In the genomic region with DNA sequence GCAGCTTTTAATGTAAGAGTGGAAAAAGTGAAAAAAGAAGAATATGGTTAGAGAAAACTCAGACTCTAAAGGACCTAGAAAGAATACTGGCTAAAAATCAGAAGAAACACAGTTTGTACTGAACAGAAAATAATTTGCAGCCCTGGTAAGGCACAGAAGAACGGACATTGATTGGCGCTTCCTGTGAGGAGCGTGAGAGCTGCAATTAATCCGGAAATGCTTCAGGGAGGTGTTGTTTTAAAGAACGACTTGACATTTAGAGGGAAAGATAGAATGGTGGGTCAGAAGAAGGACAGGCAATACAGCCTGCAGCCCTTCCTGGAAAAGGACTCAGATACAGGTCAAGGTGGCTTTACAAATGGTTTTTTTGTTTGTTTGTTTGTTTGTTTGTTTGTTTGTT, we compare ENCODE assay signal across 18 cellular contexts.
DNase-seq lines count a peak whose midpoint lies in the region; ATAC-seq and TF ChIP-seq lines count a peak whose summit lies in the region.
"Had no signal": no experiment of that assay in that cellular context is flagged by ENCODE, and none has a peak within 500 bp of the region (broad histone marks: within the 10 kb centered on the region; RNA-seq: fewer than 3 reads in every experiment).

No MANE protein-coding gene starts in this region.

- H3K27me3 ChIP-seq in A673 (replicated peaks; ENCODE audit: insufficient read depth, low read depth, low read length, poor library complexity) (no peaks in the 10 kb centered on the region), mesenchymal stem cell (ENCODE audit: control insufficient read depth in 1 of 2, insufficient read depth in 1 of 2, low read length in 2 of 2) (no peaks in the 10 kb centered on the region), dorsolateral prefrontal cortex (no peaks in the 10 kb centered on the region)
- H3K27me3 ChIP-seq: BLaER1 had no signal

- H3K9me3 Mint-ChIP-seq in chondrocyte (ENCODE audit: low read depth) (peaks cover 6% of the 10 kb centered on the region), nephron progenitor cell (peaks cover 21% of the 10 kb centered on the region)
- peaks cover 2 to 3% of the 10 kb centered on the region in 2 donors for H3K9me3 Mint-ChIP-seq in stimulated activated naive B cell treated with anti-CD40 and anti-IgM and Interleukin-4, amounts not matched to agents 10 μg/mL and 1 μg/mL and 100 μg/mL, for 72 hours
- H3K9me3 Mint-ChIP-seq: GM23338 had no signal

- ATAC-seq in stimulated activated naive B cell treated with anti-CD40 and anti-IgM and Interleukin-4, amounts not matched to agents 10 μg/mL and 1 μg/mL and 100 μg/mL, for 72 hours (replicated peaks): no peak
- ATAC-seq: GM23338 had no signal

- no peak overlapping the region for H3K14ac ChIP-seq in mesenchymal stem cell (ENCODE audit: low read length in 2 of 2)

- H3K36me3 ChIP-seq in A673 (ENCODE audit: insufficient read depth, low read length, poor library complexity, severe bottlenecking) (no peaks in the 10 kb centered on the region), mesenchymal stem cell (ENCODE audit: control insufficient read depth in 1 of 2, insufficient read depth in 2 of 2, low read depth in 1 of 2, low read length in 2 of 2) (no peaks in the 10 kb centered on the region)
- H3K36me3 ChIP-seq: BLaER1 had no signal

- H2AFZ ChIP-seq in mesenchymal stem cell (ENCODE audit: low read depth, low read length): no peak overlapping the region

- H2AK5ac ChIP-seq in mesenchymal stem cell (ENCODE audit: low read length, severe bottlenecking): no peak overlapping the region

- DNase-seq in A673 (ENCODE audit: low spot score) (peak; percentile 53), chondrocyte (ENCODE audit: low spot score) (no peak), mesenchymal stem cell (no peak), nephron progenitor cell (no peak), dorsolateral prefrontal cortex (no peak), LoVo (ENCODE audit: low spot score) (no peak), amygdala (lab: John Stamatoyannopoulos, UW) (no peak)
- no peak for DNase-seq in stimulated activated naive B cell treated with anti-CD40 and anti-IgM and Interleukin-4, amounts not matched to agents 10 μg/mL and 1 μg/mL and 100 μg/mL, for 72 hours
- DNase-seq: AML-193; Caco-2; CD8-positive, alpha-beta memory T cell; DMS53; GF-D8; H7; IMR-90 had no signal

- H4K8ac ChIP-seq in mesenchymal stem cell (ENCODE audit: low read length): peak overlapping the region; percentile 64

- H2BK15ac ChIP-seq in mesenchymal stem cell (ENCODE audit: low read depth, poor library complexity, severe bottlenecking): no peak overlapping the region

- no peaks in the 10 kb centered on the region for H3K27me3 Mint-ChIP-seq in chondrocyte (ENCODE audit: low read depth)
- peaks cover 4% of the 10 kb centered on the region for H3K27me3 Mint-ChIP-seq in nephron progenitor cell (ENCODE audit: low read depth, poor library complexity)
- peaks cover 5 to 14% of the 10 kb centered on the region in 2 donors for H3K27me3 Mint-ChIP-seq in stimulated activated naive B cell treated with anti-CD40 and anti-IgM and Interleukin-4, amounts not matched to agents 10 μg/mL and 1 μg/mL and 100 μg/mL, for 72 hours

- no peak overlapping the region for H2BK5ac ChIP-seq in mesenchymal stem cell (ENCODE audit: low read depth, low read length, poor library complexity, severe bottlenecking)

- H3K4me3 ChIP-seq in A673 (ENCODE audit: low read depth, low read length, poor library complexity, severe bottlenecking) (no peak overlapping the region), mesenchymal stem cell (ENCODE audit: insufficient read depth in 1 of 2, low read depth in 1 of 2, low read length in 2 of 2) (no peak overlapping the region), dorsolateral prefrontal cortex (no peak overlapping the region)
- H3K4me3 ChIP-seq: BLaER1, GM23338 had no signal

- H3K4me2 ChIP-seq in mesenchymal stem cell (ENCODE audit: low read length, poor library complexity, severe bottlenecking): no peak overlapping the region
- H3K4me2 ChIP-seq: BLaER1, GM23338 had no signal

- H3K4me1 ChIP-seq in A673 (ENCODE audit: insufficient read depth, low read length, poor library complexity, severe bottlenecking) (peaks cover 10% of the 10 kb centered on the region), mesenchymal stem cell (ENCODE audit: control insufficient read depth, insufficient read depth, low read depth, low read length) (peaks cover 8% of the 10 kb centered on the region)
- H3K4me1 ChIP-seq: BLaER1 had no signal

- H3K27ac Mint-ChIP-seq in chondrocyte (ENCODE audit: unreplicated experiment): peak overlapping the region; percentile 33
- peak overlapping the region; percentile 72 for H3K27ac Mint-ChIP-seq in nephron progenitor cell
- no peak overlapping the region for H3K27ac Mint-ChIP-seq in stimulated activated naive B cell treated with anti-CD40 and anti-IgM and Interleukin-4, amounts not matched to agents 10 μg/mL and 1 μg/mL and 100 μg/mL, for 72 hours
- H3K27ac Mint-ChIP-seq: CD8-positive, alpha-beta memory T cell; GM23338 had no signal

- H2BK12ac ChIP-seq in mesenchymal stem cell (ENCODE audit: low read length in 2 of 2): no peak overlapping the region

- H3K18ac ChIP-seq in mesenchymal stem cell (ENCODE audit: low read depth in 1 of 2, low read length in 2 of 2): no peak overlapping the region

- H4K91ac ChIP-seq in mesenchymal stem cell (ENCODE audit: low read length): no peak overlapping the region

- H3K9ac ChIP-seq in mesenchymal stem cell (ENCODE audit: low read length): no peak overlapping the region
- H3K9ac ChIP-seq: BLaER1 had no signal

- 52% methylated on average over 5 of the region's 5 CpGs for WGBS in mesenchymal stem cell

- peak overlapping the region in 1 of 2 experiments; percentile 44 for H3K4ac ChIP-seq in mesenchymal stem cell (ENCODE audit: low read depth in 1 of 2, low read length in 2 of 2)

- POLR2A ChIA-PET in A673 (lab: Charles Lee; ENCODE audit: low non-redundant PET): no interaction called here

- intact Hi-C loops in A673 (cut with micrococcal nuclease; ENCODE audit: unreplicated experiment) (no loop called here), dorsolateral prefrontal cortex (cut with DNase I) (loop anchor here in 1 of 2 donors (10.0 kb wide), 1 partner anchor 148 kb away; a partner anchor contains a TSS)

- H3K36me3 Mint-ChIP-seq in chondrocyte (ENCODE audit: low read depth) (no peaks in the 10 kb centered on the region), nephron progenitor cell (ENCODE audit: low read depth) (peaks cover 6% of the 10 kb centered on the region)
- H3K36me3 Mint-ChIP-seq in stimulated activated naive B cell treated with anti-CD40 and anti-IgM and Interleukin-4, amounts not matched to agents 10 μg/mL and 1 μg/mL and 100 μg/mL, for 72 hours: no peaks in the 10 kb centered on the region
- H3K36me3 Mint-ChIP-seq: CD8-positive, alpha-beta memory T cell had no signal

- TF ChIP-seq CTCF in A673 (conservative IDR thresholded peaks at IDR 0.05; ENCODE audit: low read depth, low read length): no peak
- no peak for TF ChIP-seq CTCF in chondrocyte (IDR thresholded peaks at IDR 0.05)
- no peak for TF ChIP-seq CTCF in nephron progenitor cell (IDR thresholded peaks at IDR 0.05)
- TF ChIP-seq CTCF in dorsolateral prefrontal cortex (IDR thresholded peaks at IDR 0.05 in 54 of 56, conservative IDR thresholded peaks at IDR 0.05 in 2 of 56; ENCODE audit: low read depth in 1 of 56, partially characterized antibody in 56 of 56): no peak

- no TSS peak for BruUV-seq in A673 (replicated peaks; lab: Mats Ljungman, UMichigan)

- H3K9me3 ChIP-seq in A673 (ENCODE audit: low read depth, low read length, poor library complexity, severe bottlenecking): no peaks in the 10 kb centered on the region
- no peaks in the 10 kb centered on the region for H3K9me3 ChIP-seq in mesenchymal stem cell (ENCODE audit: control insufficient read depth, low read length)
- H3K9me3 ChIP-seq: BLaER1, Caco-2 had no signal

- H3K4me1 Mint-ChIP-seq in chondrocyte (ENCODE audit: low read depth) (peaks cover 58% of the 10 kb centered on the region), nephron progenitor cell (peaks cover 64% of the 10 kb centered on the region)
- no peaks in the 10 kb centered on the region for H3K4me1 Mint-ChIP-seq in stimulated activated naive B cell treated with anti-CD40 and anti-IgM and Interleukin-4, amounts not matched to agents 10 μg/mL and 1 μg/mL and 100 μg/mL, for 72 hours
- H3K4me1 Mint-ChIP-seq: CD8-positive, alpha-beta memory T cell had no signal

- H3K79me1 ChIP-seq in mesenchymal stem cell (replicated peaks; ENCODE audit: low read length, poor library complexity, severe bottlenecking): no peaks in the 10 kb centered on the region

- no peak overlapping the region for H2BK120ac ChIP-seq in mesenchymal stem cell (ENCODE audit: low read depth, low read length)

- H3K4me3 Mint-ChIP-seq in chondrocyte (ENCODE audit: unreplicated experiment) (no peak overlapping the region), nephron progenitor cell (peak overlapping the region; percentile 54)
- H3K4me3 Mint-ChIP-seq in stimulated activated naive B cell treated with anti-CD40 and anti-IgM and Interleukin-4, amounts not matched to agents 10 μg/mL and 1 μg/mL and 100 μg/mL, for 72 hours: no peak overlapping the region
- H3K4me3 Mint-ChIP-seq: CD8-positive, alpha-beta memory T cell; GM23338 had no signal

- H3K27ac ChIP-seq in A673 (ENCODE audit: low read depth, low read length, poor library complexity, severe bottlenecking) (peak overlapping the region; percentile 22), mesenchymal stem cell (ENCODE audit: low read length, poor library complexity, severe bottlenecking) (no peak overlapping the region), dorsolateral prefrontal cortex (peak overlapping the region in 2 of 59 donors; percentile 19 to 39)
- H3K27ac ChIP-seq: 22Rv1, BLaER1 had no signal

- CTCF ChIA-PET in A673 (lab: Charles Lee): no interaction called here

- no peak overlapping the region for H3K23ac ChIP-seq in mesenchymal stem cell (ENCODE audit: low read length in 2 of 2)
